30 cellular contexts compared by ENCODE assay signal in the genomic region with DNA sequence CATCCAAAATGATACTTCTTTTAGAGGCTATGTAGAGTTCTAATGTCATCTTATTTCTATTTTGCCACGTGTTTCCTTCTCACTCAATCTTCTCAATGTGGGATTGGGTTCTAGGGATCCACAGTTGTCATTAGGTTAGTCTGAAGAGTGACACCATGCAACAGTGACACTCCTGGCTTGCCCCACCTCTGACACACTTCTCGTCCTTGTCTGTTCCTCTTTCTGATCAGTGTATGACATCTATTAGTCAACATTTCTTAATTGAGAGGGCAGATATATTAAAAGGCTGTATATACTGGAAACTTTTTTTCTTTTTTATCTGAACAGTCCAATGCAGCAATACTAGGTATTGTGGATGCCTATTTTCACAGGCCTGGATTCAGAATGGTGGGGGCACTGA.
"Had no signal": no experiment of that assay in that cellular context is flagged by ENCODE, and none has a peak within 500 bp of the region (broad histone marks: within the 10 kb centered on the region; RNA-seq: fewer than 3 reads in every experiment).

No MANE protein-coding gene starts in this region.

- H3K27ac ChIP-seq: ascending aorta, breast epithelium, cardiac muscle cell, colonic mucosa, dorsolateral prefrontal cortex, esophagus squamous epithelium, gastroesophageal sphincter, heart right ventricle, VCaP had no signal

- DNase-seq: activated CD4-positive, alpha-beta memory T cell treated with anti-CD3 and anti-CD28 coated beads, Interleukin-2, amount 10 ng/mL, durations not matched to agents 7 days and 5 days; activated CD4-positive, alpha-beta T cell treated with anti-CD3 and anti-CD28 coated beads for 1 hour; activated CD4-positive, alpha-beta T cell treated with anti-CD3 and anti-CD28 coated beads for 4 hours; activated CD4-positive, alpha-beta T cell treated with anti-CD3 and anti-CD28 coated beads, Interleukin-2, amount 10 ng/mL, durations not matched to agents 7 days and 5 days; activated CD4-positive, alpha-beta T cell treated with anti-CD3 and anti-CD28 coated beads, Interleukin-2, amount 50 U/mL, for 4 hours; activated CD8-positive, alpha-beta memory T cell treated with anti-CD3 and anti-CD28 coated beads, Interleukin-2, amount 50 U/mL, for 48 hours; activated gamma-delta T cell; activated naive CD4-positive, alpha-beta T cell; activated naive CD4-positive, alpha-beta T cell treated with anti-CD3 and anti-CD28 coated beads, Interleukin-2, amount 10 ng/mL, durations not matched to agents 7 days and 5 days; activated naive CD8-positive, alpha-beta T cell treated with anti-CD3 and anti-CD28 coated beads, Interleukin-2, amount 10 ng/mL, durations not matched to agents 7 days and 5 days; activated T-cell treated with anti-CD3 and anti-CD28 coated beads for 4 hours; activated T-cell treated with anti-CD3 and anti-CD28 coated beads, Interleukin-2, amount 50 U/mL, for 24 hours; activated T-cell treated with anti-CD3 and anti-CD28 coated beads, Interleukin-2, amount 50 U/mL, for 72 hours; central memory CD4-positive, alpha-beta T cell; cerebellar nuclear complex; colonic mucosa; dorsolateral prefrontal cortex; effector memory CD4-positive, alpha-beta T cell; erythroblast; esophagus squamous epithelium; foreskin melanocyte; heart right ventricle; T-helper 2 cell had no signal

- H3K36me3 ChIP-seq: ascending aorta, breast epithelium, cardiac muscle cell, colonic mucosa, esophagus squamous epithelium, gastroesophageal sphincter, heart right ventricle had no signal

- H3K27me3 ChIP-seq: ascending aorta, breast epithelium, cardiac muscle cell, colonic mucosa, dorsolateral prefrontal cortex, esophagus squamous epithelium, gastroesophageal sphincter, heart right ventricle had no signal

- H3K4me3 ChIP-seq: ascending aorta, breast epithelium, cardiac muscle cell, colonic mucosa, dorsolateral prefrontal cortex, esophagus squamous epithelium, gastroesophageal sphincter, heart right ventricle had no signal

- H3K4me1 ChIP-seq: ascending aorta, breast epithelium, colonic mucosa, esophagus squamous epithelium, gastroesophageal sphincter, heart right ventricle had no signal

- H3K9me3 ChIP-seq: ascending aorta, breast epithelium, colonic mucosa, esophagus squamous epithelium, gastroesophageal sphincter, heart right ventricle had no signal

- ATAC-seq: activated naive CD4-positive, alpha-beta T cell treated with anti-CD3 and anti-CD28 coated beads, Interleukin-2, amount 50 U/mL, for 72 hours; activated T-cell treated with anti-CD3 and anti-CD28 coated beads, Interleukin-2, amount 50 U/mL, for 72 hours; gastroesophageal sphincter; heart right ventricle; WTC11 had no signal
